In genomic region chr10:50618624-50619023, GRCh38 we compare ENCODE assay signal across 1 cellular context.
TF ChIP-seq lines count a peak whose summit lies in the region.

No MANE protein-coding gene starts in this region.

TF ChIP-seq in K562, 482 proteins besides CTCF, POLR2A, EP300 and RAD21:
- TF ChIP-seq NKRF (IDR thresholded peaks at IDR 0.05; ENCODE audit: borderline replicate concordance) = no peak
- no peak for TF ChIP-seq ZNF436 (CRISPR knock-in tag; IDR thresholded peaks at IDR 0.05)
- TF ChIP-seq CC2D1A (IDR thresholded peaks at IDR 0.05) = no peak
